ENCODE assay signal across 30 cellular contexts in the genomic region with DNA sequence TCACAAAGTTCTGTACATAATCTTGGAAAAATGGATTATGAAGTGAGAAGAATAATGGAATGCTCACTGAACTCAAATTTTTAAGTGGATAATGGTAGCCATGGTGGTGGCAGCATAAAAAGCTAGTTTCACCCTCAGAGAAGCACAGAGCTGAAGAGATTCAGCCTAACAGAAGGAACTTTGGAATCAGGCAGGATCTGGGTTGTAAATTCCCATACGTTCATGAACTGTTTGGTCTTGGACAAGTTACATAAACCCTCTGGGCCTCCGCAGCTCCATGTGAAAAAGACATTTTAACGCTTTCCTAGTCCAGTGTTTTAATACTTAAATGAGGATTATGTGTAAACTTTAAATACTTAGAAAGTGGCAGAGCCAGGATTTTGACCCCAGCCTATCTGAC.
"Had no signal": no experiment of that assay in that cellular context is flagged by ENCODE, and none has a peak within 500 bp of the region (broad histone marks: within the 10 kb centered on the region; RNA-seq: fewer than 3 reads in every experiment).

No MANE protein-coding gene starts in this region.

- H3K4me1 Mint-ChIP-seq: mesothelial cell of epicardium; stimulated activated memory B cell treated with anti-CD40 and anti-IgM and Interleukin-4, amounts not matched to agents 10 μg/mL and 1 μg/mL and 100 μg/mL, for 72 hours; stimulated activated naive CD8-positive, alpha-beta T cell treated with anti-CD3 and anti-CD28 coated beads, Interleukin-15, amount 100 ng/mL, for 72 hours had no signal

- H3K27me3 Mint-ChIP-seq: type B pancreatic cell had no signal

- H3K27ac ChIP-seq: left ventricle myocardium inferior, pancreas, prostate gland, sigmoid colon, tibial nerve, uterus had no signal

- H3K27me3 ChIP-seq: pancreas, sigmoid colon, uterus had no signal

- H3K9me3 Mint-ChIP-seq: natural killer cell treated with Interleukin-12 subunit alpha and Interleukin-12 subunit beta and Interleukin-15 and Interleukin-18, amount 100 ng/mL, for 72 hours; type B pancreatic cell had no signal

- H3K36me3 ChIP-seq: left ventricle myocardium inferior, pancreas, prostate gland, sigmoid colon, tibial nerve, uterus had no signal

- H3K4me3 Mint-ChIP-seq: mesothelial cell of epicardium; naive thymus-derived CD4-positive, alpha-beta T cell; natural killer cell treated with Interleukin-12 subunit alpha and Interleukin-12 subunit beta and Interleukin-15 and Interleukin-18, amount 100 ng/mL, for 72 hours; neural crest cell; stimulated activated memory B cell treated with anti-CD40 and anti-IgM and Interleukin-4, amounts not matched to agents 10 μg/mL and 1 μg/mL and 100 μg/mL, for 72 hours; stimulated activated naive CD8-positive, alpha-beta T cell treated with anti-CD3 and anti-CD28 coated beads, Interleukin-15, amount 100 ng/mL, for 72 hours; type B pancreatic cell had no signal

- H3K27ac Mint-ChIP-seq: mesothelial cell of epicardium; naive thymus-derived CD4-positive, alpha-beta T cell; natural killer cell treated with Interleukin-12 subunit alpha and Interleukin-12 subunit beta and Interleukin-15 and Interleukin-18, amount 100 ng/mL, for 72 hours; stimulated activated memory B cell treated with anti-CD40 and anti-IgM and Interleukin-4, amounts not matched to agents 10 μg/mL and 1 μg/mL and 100 μg/mL, for 72 hours; stimulated activated naive CD8-positive, alpha-beta T cell treated with anti-CD3 and anti-CD28 coated beads, Interleukin-15, amount 100 ng/mL, for 72 hours; type B pancreatic cell had no signal

- H3K4me2 ChIP-seq: smooth muscle cell had no signal

- H3K4me3 ChIP-seq: left ventricle myocardium inferior, lung, pancreas, prostate gland, sigmoid colon, smooth muscle cell, tibial nerve, uterus had no signal

- H3K9me3 ChIP-seq: left ventricle myocardium inferior, pancreas, prostate gland, sigmoid colon, uterus had no signal

- H3K4me1 ChIP-seq: left ventricle myocardium inferior, pancreas, prostate gland, sigmoid colon, tibial nerve, uterus had no signal

- DNase-seq: hippocampal formation; kidney glomerular epithelial cell; left cardiac atrium; left ventricle myocardium inferior; mesendoderm; naive thymus-derived CD4-positive, alpha-beta T cell; nucleus accumbens; pancreas; posterior cingulate gyrus; retina; right cardiac atrium; sigmoid colon; stimulated activated CD4-positive, alpha-beta T cell treated with anti-CD3 and anti-CD28 coated beads, Interleukin-1b, Interleukin-23, amount 100 ng/mL, for 48 hours; stimulated activated CD4-positive, alpha-beta T cell treated with anti-CD3 and anti-CD28 coated beads, Interleukin-2, amount 100 ng/mL, for 48 hours; stimulated activated CD4-positive, alpha-beta T cell treated with anti-CD3 and anti-CD28 coated beads, Interleukin-4, amount 100 ng/mL, for 4 hours; stimulated activated CD8-positive, alpha-beta memory T cell treated with anti-CD3 and anti-CD28 coated beads, Interleukin-4, amount 100 ng/mL, for 48 hours; stimulated activated naive CD4-positive, alpha-beta T cell treated with Interleukin-2 at 50 U/mL for 16 hours; stimulated activated naive CD8-positive, alpha-beta T cell treated with anti-CD3 and anti-CD28 coated beads, Interleukin-15, amount 100 ng/mL, for 72 hours; substantia nigra; uterus had no signal

- H3K36me3 Mint-ChIP-seq: mesothelial cell of epicardium; naive thymus-derived CD4-positive, alpha-beta T cell; natural killer cell treated with Interleukin-12 subunit alpha and Interleukin-12 subunit beta and Interleukin-15 and Interleukin-18, amount 100 ng/mL, for 72 hours; type B pancreatic cell had no signal

- FAIRE-seq: keratinocyte, pancreas had no signal
